Comparison of ENCODE assay signal across 9 cellular contexts in genomic region chr3:115092220-115092791, GRCh38. TPM values are rescaled to one million over a fixed set of nuclear protein-coding genes. Genes with fewer than 3 reads are reported as not detected.
DNase-seq lines count a peak whose midpoint lies in the region; ATAC-seq and TF ChIP-seq lines count a peak whose summit lies in the region.
"Had no signal": no experiment of that assay in that cellular context is flagged by ENCODE, and none has a peak within 500 bp of the region (broad histone marks: within the 10 kb centered on the region; RNA-seq: fewer than 3 reads in every experiment).

No MANE protein-coding gene starts in this region.

- no peaks in the 10 kb centered on the region for H3K4me1 ChIP-seq in CD8-positive, alpha-beta memory T cell (ENCODE audit: insufficient read depth, low read length)
- H3K4me1 ChIP-seq in OCI-LY3 (ENCODE audit: low read length) (no peaks in the 10 kb centered on the region), upper lobe of right lung (peaks cover 7% of the 10 kb centered on the region)

- no peaks in the 10 kb centered on the region for H3K9me3 ChIP-seq in CD8-positive, alpha-beta memory T cell (ENCODE audit: low read length)
- no peaks in the 10 kb centered on the region for H3K9me3 ChIP-seq in OCI-LY3 (ENCODE audit: insufficient read depth, low read length)
- no peaks in the 10 kb centered on the region for H3K9me3 ChIP-seq in upper lobe of right lung

- H3K27ac Mint-ChIP-seq in CD8-positive, alpha-beta memory T cell, result peak overlapping the region in 1 of 8 donors; percentile 54
- H3K27ac Mint-ChIP-seq: T-helper 1 cell treated with Interleukin-12 subunit alpha and Interleukin-12 subunit beta and Interleukin-4 antibody, amounts not matched to agents 30 μg/mL and 1 μg/mL, for 36 hours had no signal

- peak; percentile 92 for TF ChIP-seq CTCF in OCI-LY3 (IDR thresholded peaks at IDR 0.05; ENCODE audit: low read depth, low read length)
- no peak for TF ChIP-seq CTCF in omental fat pad (IDR thresholded peaks at IDR 0.05)
- peak; percentile 62 for TF ChIP-seq CTCF in upper lobe of right lung (IDR thresholded peaks at IDR 0.05)

- peaks cover 0 to 2% (median 0%) of the 10 kb centered on the region in 3 donors for H3K36me3 Mint-ChIP-seq in CD8-positive, alpha-beta memory T cell

- H3K4me1 Mint-ChIP-seq in CD8-positive, alpha-beta memory T cell, result peaks cover 4 to 51% (median 26%) of the 10 kb centered on the region in 3 donors

- intact Hi-C loops in upper lobe of right lung (cut with DNase I), result no loop called here

- H4K20me1 ChIP-seq in OCI-LY3 (ENCODE audit: insufficient read depth, low read length), result no peaks in the 10 kb centered on the region

- no peaks in the 10 kb centered on the region for H3K36me3 ChIP-seq in CD8-positive, alpha-beta memory T cell (ENCODE audit: insufficient read depth, low read length)
- H3K36me3 ChIP-seq in OCI-LY3 (replicated peaks; ENCODE audit: low read depth, low read length) (no peaks in the 10 kb centered on the region), upper lobe of right lung (no peaks in the 10 kb centered on the region)

- no peaks in the 10 kb centered on the region for H3K79me2 ChIP-seq in OCI-LY3 (ENCODE audit: low read length)

- H3K4me2 ChIP-seq in OCI-LY3 (ENCODE audit: low read length), result no peak overlapping the region

- no peak overlapping the region for H3K27ac ChIP-seq in CD8-positive, alpha-beta memory T cell (ENCODE audit: low read depth, low read length)
- no peak overlapping the region for H3K27ac ChIP-seq in OCI-LY3 (ENCODE audit: low read length)
- no peak overlapping the region for H3K27ac ChIP-seq in upper lobe of right lung

- no peak overlapping the region for H3K4me3 ChIP-seq in CD8-positive, alpha-beta memory T cell (ENCODE audit: low read length)
- H3K4me3 ChIP-seq in OCI-LY3 (ENCODE audit: low read length) (no peak overlapping the region), upper lobe of right lung (no peak overlapping the region)

- ATAC-seq in GM19351 (IDR thresholded peaks at IDR 0.05; ENCODE audit: unreplicated experiment) (peak; percentile 75), omental fat pad (ENCODE audit: low FRiP score) (peak; percentile 71), upper lobe of right lung (peak; percentile 98)

- POLR2A ChIA-PET in CD8-positive, alpha-beta memory T cell (lab: Charles Lee), result no interaction called here

- no peak overlapping the region for H2AFZ ChIP-seq in OCI-LY3 (ENCODE audit: low read depth, low read length)

- no peak overlapping the region for H3K4me3 Mint-ChIP-seq in CD8-positive, alpha-beta memory T cell
- H3K4me3 Mint-ChIP-seq: T-helper 1 cell treated with Interleukin-12 subunit alpha and Interleukin-12 subunit beta and Interleukin-4 antibody, amounts not matched to agents 30 μg/mL and 1 μg/mL, for 36 hours had no signal

- H3K27me3 Mint-ChIP-seq in CD8-positive, alpha-beta memory T cell, result no peaks in the 10 kb centered on the region

- CTCF ChIA-PET in CD8-positive, alpha-beta memory T cell (lab: Charles Lee), result interaction anchor here (0.6 to 4.7 kb wide), 17 partner anchors 9 to 692 kb away, joined by 3 to 65 read pairs (median 3); no protein-coding TSS in a partner anchor

- no peak overlapping the region for H3K9ac ChIP-seq in OCI-LY3 (ENCODE audit: low read length)

- H3K9me3 Mint-ChIP-seq in CD8-positive, alpha-beta memory T cell, result no peaks in the 10 kb centered on the region
- H3K9me3 Mint-ChIP-seq: T-helper 1 cell treated with Interleukin-12 subunit alpha and Interleukin-12 subunit beta and Interleukin-4 antibody, amounts not matched to agents 30 μg/mL and 1 μg/mL, for 36 hours had no signal

- H3K27me3 ChIP-seq in CD8-positive, alpha-beta memory T cell (ENCODE audit: insufficient read depth, low read length, poor library complexity, severe bottlenecking), result no peaks in the 10 kb centered on the region
- no peaks in the 10 kb centered on the region for H3K27me3 ChIP-seq in OCI-LY3 (ENCODE audit: low read depth, low read length)
- H3K27me3 ChIP-seq in upper lobe of right lung, result no peaks in the 10 kb centered on the region

- peak; percentile 36 to 70 (median 48) for DNase-seq in CD8-positive, alpha-beta memory T cell
- DNase-seq in HPDE6-E6E7 (ENCODE audit: extremely low spot score) (peak; percentile 23), fibroblast of the conjunctiva (ENCODE audit: low read depth) (peak; percentile 57), omental fat pad (ENCODE audit: low spot score) (no peak), upper lobe of right lung (peak; percentile 67)
- peak; percentile 24 for DNase-seq in activated T-helper 9 cell treated with anti-CD3 and anti-CD28 coated beads, Interleukin-2, amount 50 U/mL, for 16 hours (ENCODE audit: low read depth)

RNA-seq across cellular contexts. Expression of gene ZBTB20, which starts 54.8 kb away (rescaled TPM):
- 1 to 10 TPM; 6.3 to 6.5 TPM for total RNA-seq in CD8-positive, alpha-beta memory T cell
- polyA plus RNA-seq in CD8-positive, alpha-beta memory T cell, result 25.6 TPM
- total RNA-seq in omental fat pad (100 to 1,000 TPM in 1 of 4 donors, 10 to 100 TPM in 3; 46.1 to 102 (median 81.9) TPM), upper lobe of right lung (61.0 TPM)

Comparison
In these comparisons a context has a peak if more than half of its experiments do, and no peak if none do; other contexts are left out.
1. CTCF ChIP-seq: peak in OCI-LY3 (single experiment) and upper lobe of right lung (single experiment); none in omental fat pad (0 of 3).
2. Peak in every context shown above with its lines, with median percentiles within 50 percentile points of each other: ATAC-seq.